In genomic region chr2:183014005-183014404, GRCh38 we compare ENCODE assay signal across 27 cellular contexts.
"Had no signal": no experiment of that assay in that cellular context is flagged by ENCODE, and none has a peak within 500 bp of the region (broad histone marks: within the 10 kb centered on the region; RNA-seq: fewer than 3 reads in every experiment).

No MANE protein-coding gene starts in this region.

- H3K4me3 ChIP-seq: PC-9 had no signal

- H2AFZ ChIP-seq: PC-9 had no signal

- H3K9me3 Mint-ChIP-seq: activated CD4-positive, alpha-beta T cell treated with anti-CD3 and anti-CD28 coated beads, Interleukin-2, amount 10 ng/mL, durations not matched to agents 24 days and 14 days; activated CD8-positive, alpha-beta T cell treated with anti-CD3 and anti-CD28 coated beads for 36 hours; activated naive CD8-positive, alpha-beta T cell treated with anti-CD3 and anti-CD28 coated beads for 36 hours; activated T-cell treated with anti-CD3 and anti-CD28 coated beads, Interleukin-2, amount 50 U/mL, for 72 hours; activated T-helper 17 cell treated with anti-CD3 and anti-CD28 coated beads, Interleukin-2, amount 50 U/mL, for 72 hours had no signal

- H3K27ac ChIP-seq: PC-9, RWPE1, WERI-Rb-1 had no signal

- ATAC-seq: activated CD8-positive, alpha-beta T cell treated with anti-CD3 and anti-CD28 coated beads for 36 hours; activated T-cell treated with anti-CD3 and anti-CD28 coated beads, Interleukin-2, amount 50 U/mL, for 72 hours; activated T-helper 17 cell treated with anti-CD3 and anti-CD28 coated beads, Interleukin-2, amount 50 U/mL, for 72 hours had no signal

- H3K27ac Mint-ChIP-seq: activated CD4-positive, alpha-beta T cell treated with anti-CD3 and anti-CD28 coated beads, Interleukin-2, amount 10 ng/mL, durations not matched to agents 24 days and 14 days; activated CD8-positive, alpha-beta T cell treated with anti-CD3 and anti-CD28 coated beads for 36 hours; activated naive CD8-positive, alpha-beta T cell treated with anti-CD3 and anti-CD28 coated beads for 36 hours; activated T-cell treated with anti-CD3 and anti-CD28 coated beads, Interleukin-2, amount 50 U/mL, for 72 hours; activated T-helper 17 cell treated with anti-CD3 and anti-CD28 coated beads, Interleukin-2, amount 50 U/mL, for 72 hours had no signal

- H3K4me1 Mint-ChIP-seq: activated CD4-positive, alpha-beta T cell treated with anti-CD3 and anti-CD28 coated beads, Interleukin-2, amount 10 ng/mL, durations not matched to agents 24 days and 14 days; activated naive CD8-positive, alpha-beta T cell treated with anti-CD3 and anti-CD28 coated beads for 36 hours; activated T-helper 17 cell treated with anti-CD3 and anti-CD28 coated beads, Interleukin-2, amount 50 U/mL, for 72 hours had no signal

- H3K36me3 Mint-ChIP-seq: activated naive CD8-positive, alpha-beta T cell treated with anti-CD3 and anti-CD28 coated beads for 36 hours had no signal

- H3K27me3 Mint-ChIP-seq: activated T-helper 17 cell treated with anti-CD3 and anti-CD28 coated beads, Interleukin-2, amount 50 U/mL, for 72 hours had no signal

- DNase-seq: activated CD4-positive, alpha-beta T cell treated with anti-CD3 and anti-CD28 coated beads, Interleukin-2, amount 10 ng/mL, durations not matched to agents 24 days and 14 days; activated CD4-positive, alpha-beta T cell treated with anti-CD3 and anti-CD28 coated beads, Interleukin-2, amount 50 U/mL, for 4 hours; activated CD4-positive, CD25-positive, alpha-beta regulatory T cell; activated CD8-positive, alpha-beta T cell treated with anti-CD3 and anti-CD28 coated beads for 36 hours; activated effector memory CD4-positive, alpha-beta T cell treated with anti-CD3 and anti-CD28 coated beads, Interleukin-2, amount 50 U/mL, for 16 hours; activated naive CD4-positive, alpha-beta T cell; activated naive CD4-positive, alpha-beta T cell treated with anti-CD3 and anti-CD28 coated beads, Interleukin-2, amount 50 U/mL, for 16 hours; activated naive CD8-positive, alpha-beta T cell treated with anti-CD3 and anti-CD28 coated beads for 36 hours; activated T-cell treated with anti-CD3 and anti-CD28 coated beads, Interleukin-2, amount 50 U/mL, for 1 hour; activated T-cell treated with anti-CD3 and anti-CD28 coated beads, Interleukin-2, amount 50 U/mL, for 72 hours; amniotic stem cell; aorta; Karpas-422; KBM-7; NCI-H1105; NCI-H1417 treated with DMSO at 0.1 percent for 48 hours; NCI-H187 treated with DMSO at 0.1 percent for 48 hours; NCI-H2081; NCI-H226; NCI-H446 treated with DMSO at 0.1 percent for 48 hours; NCI-H524; PC-9; Right ventricle myocardium superior; T1000; WERI-Rb-1 had no signal

- H3K4me2 ChIP-seq: PC-9 had no signal

- H3K4me3 Mint-ChIP-seq: activated CD4-positive, alpha-beta T cell treated with anti-CD3 and anti-CD28 coated beads, Interleukin-2, amount 10 ng/mL, durations not matched to agents 24 days and 14 days; activated CD8-positive, alpha-beta T cell treated with anti-CD3 and anti-CD28 coated beads for 36 hours; activated naive CD8-positive, alpha-beta T cell treated with anti-CD3 and anti-CD28 coated beads for 36 hours; activated T-cell treated with anti-CD3 and anti-CD28 coated beads, Interleukin-2, amount 50 U/mL, for 72 hours; activated T-helper 17 cell treated with anti-CD3 and anti-CD28 coated beads, Interleukin-2, amount 50 U/mL, for 72 hours had no signal

- H3K36me3 ChIP-seq: WERI-Rb-1 had no signal
